Comparison of ENCODE assay signal across 38 cellular contexts in genomic region chr15:74326759-74327158, GRCh38. TPM values are rescaled to one million over a fixed set of nuclear protein-coding genes. Genes with fewer than 3 reads are reported as not detected.
DNase-seq lines count a peak whose midpoint lies in the region; ATAC-seq, FAIRE-seq and TF ChIP-seq lines count a peak whose summit lies in the region.
"Had no signal": no experiment of that assay in that cellular context is flagged by ENCODE, and none has a peak within 500 bp of the region (broad histone marks: within the 10 kb centered on the region; RNA-seq: fewer than 3 reads in every experiment).

No MANE protein-coding gene starts in this region.

- no peak overlapping the region for H3T11ph ChIP-seq in H9 (ENCODE audit: low read length)

- H4K91ac ChIP-seq in H9 (ENCODE audit: insufficient read length, low read depth, low read length), result no peak overlapping the region

- H3K27ac Mint-ChIP-seq in H9, result no peak overlapping the region; a peak in 1 of 7 replicates
- H3K27ac Mint-ChIP-seq: activated T-helper 1 cell treated with anti-CD3 and anti-CD28 coated beads, Interleukin-12 subunit alpha, Interleukin-12 subunit beta, Interleukin-2, Interleukin-4 antibody, amounts not matched to agents 30 ng/mL and 10 ng/mL and 1 ng/mL, durations not matched to agents 14 hours and 24 hours and 36 hours; natural killer cell treated with Interleukin-12 subunit alpha and Interleukin-12 subunit beta and Interleukin-15 and Interleukin-18, amount 100 ng/mL, for 72 hours; T-helper 17 cell had no signal

- H3K9ac ChIP-seq in H9 (ENCODE audit: extremely low read depth, insufficient read length, low read length) (no peak overlapping the region), K562 (ENCODE audit: insufficient read depth in 1 of 2, low read depth in 2 of 2, low read length in 2 of 2) (no peak overlapping the region; a peak in 1 of 4 replicates), Karpas-422 (ENCODE audit: low read length) (no peak overlapping the region)

- TF ChIP-seq POLR2A in K562 (conservative IDR thresholded peaks at IDR 0.05), result no peak

- peak overlapping the region; percentile 71 for H3K14ac ChIP-seq in H9 (ENCODE audit: insufficient read depth, low read length)

- POLR2A ChIA-PET in K562 (lab: Yijun Ruan, JAX), result no interaction called here

- H3K9me3 Mint-ChIP-seq in H9, result no peaks in the 10 kb centered on the region
- H3K9me3 Mint-ChIP-seq: activated T-helper 1 cell treated with anti-CD3 and anti-CD28 coated beads, Interleukin-12 subunit alpha, Interleukin-12 subunit beta, Interleukin-2, Interleukin-4 antibody, amounts not matched to agents 30 ng/mL and 10 ng/mL and 1 ng/mL, durations not matched to agents 14 hours and 24 hours and 36 hours; brain; natural killer cell treated with Interleukin-12 subunit alpha and Interleukin-12 subunit beta and Interleukin-15 and Interleukin-18, amount 100 ng/mL, for 72 hours had no signal

- H3K79me2 ChIP-seq in H9 (ENCODE audit: insufficient read depth, low read length), result no peaks in the 10 kb centered on the region
- H3K79me2 ChIP-seq in K562 (ENCODE audit: control insufficient read depth, insufficient read depth, low read length), result no peaks in the 10 kb centered on the region
- no peaks in the 10 kb centered on the region for H3K79me2 ChIP-seq in Karpas-422 (ENCODE audit: low read length)

- DNase-seq in H9, result no peak
- DNase-seq in K562 (ENCODE audit: extremely low read depth in 1 of 4, low spot score in 3 of 4), result no peak
- peak; percentile 54 for DNase-seq in iris pigment epithelial cell (ENCODE audit: low read depth)
- DNase-seq in sciatic nerve (ENCODE audit: low spot score), result no peak
- DNase-seq in activated CD4-positive, alpha-beta T cell treated with anti-CD3 and anti-CD28 coated beads for 48 hours, result no peak
- DNase-seq in Karpas-422, result no peak
- DNase-seq in ACHN, result no peak
- DNase-seq in mucosa of descending colon, result no peak
- DNase-seq: activated CD4-positive, alpha-beta T cell treated with anti-CD3 and anti-CD28 coated beads, Interleukin-2, amount 50 U/mL, for 48 hours; activated naive CD4-positive, alpha-beta T cell treated with Interleukin-2 at 50 U/mL for 16 hours; BE2C; DMS 273 treated with DMSO at 0.1 percent for 48 hours; dorsolateral prefrontal cortex; H7; kidney glomerular epithelial cell; lower lobe of right lung; MV-4-11; NCI-H1436; NCI-H2081; NCI-H2227 treated with DMSO at 0.1 percent for 48 hours; NCI-H526 treated with DMSO at 0.1 percent for 48 hours; SHP77; small intestine; stimulated activated naive CD8-positive, alpha-beta T cell treated with anti-CD3 and anti-CD28 coated beads, Interleukin-15, Interleukin-2, amounts not matched to agents 100 U/mL and 50 U/mL, for 24 hours; T-helper 17 cell; uterus had no signal

- H3K9me1 ChIP-seq in K562 (ENCODE audit: control insufficient read depth, insufficient read depth, low read length), result peaks cover 4% of the 10 kb centered on the region

- no peak overlapping the region for H3K4me3 Mint-ChIP-seq in H9
- H3K4me3 Mint-ChIP-seq: activated T-helper 1 cell treated with anti-CD3 and anti-CD28 coated beads, Interleukin-12 subunit alpha, Interleukin-12 subunit beta, Interleukin-2, Interleukin-4 antibody, amounts not matched to agents 30 ng/mL and 10 ng/mL and 1 ng/mL, durations not matched to agents 14 hours and 24 hours and 36 hours; brain; natural killer cell treated with Interleukin-12 subunit alpha and Interleukin-12 subunit beta and Interleukin-15 and Interleukin-18, amount 100 ng/mL, for 72 hours; T-helper 17 cell had no signal

- H3K18ac ChIP-seq in H9 (ENCODE audit: insufficient read length, low read depth, low read length), result peak overlapping the region; percentile 33

- H2BK20ac ChIP-seq in H9 (ENCODE audit: low read depth, low read length, poor library complexity, severe bottlenecking), result no peak overlapping the region

- no peaks in the 10 kb centered on the region for H3K23me2 ChIP-seq in H9 (ENCODE audit: insufficient read length, low read depth, low read length, poor library complexity, severe bottlenecking)

- no peak overlapping the region for H4K5ac ChIP-seq in H9 (ENCODE audit: insufficient read length, low read depth, low read length)

- H3K36me3 ChIP-seq in K562 (ENCODE audit: control insufficient read depth, insufficient read depth, low read length), result no peaks in the 10 kb centered on the region
- H3K36me3 ChIP-seq in Karpas-422 (ENCODE audit: insufficient read depth, low read length), result no peaks in the 10 kb centered on the region
- H3K36me3 ChIP-seq in mucosa of descending colon (ENCODE audit: low read depth), result no peaks in the 10 kb centered on the region
- H3K36me3 ChIP-seq: BE2C, heart left ventricle, lower lobe of right lung, uterus had no signal

- H2BK120ac ChIP-seq in H9 (ENCODE audit: low read depth, low read length, poor library complexity, severe bottlenecking), result no peak overlapping the region

- no TSS peak for BruUV-seq in K562 (replicated peaks; lab: Mats Ljungman, UMichigan)

- no peaks in the 10 kb centered on the region for H4K20me1 ChIP-seq in H9 (ENCODE audit: control insufficient read depth, insufficient read depth, insufficient read length)
- peaks cover 10% of the 10 kb centered on the region for H4K20me1 ChIP-seq in K562 (replicated peaks; ENCODE audit: control insufficient read depth, insufficient read depth, low read length)
- no peaks in the 10 kb centered on the region for H4K20me1 ChIP-seq in Karpas-422 (ENCODE audit: insufficient read depth, low read depth, low read length)

- ATAC-seq in K562 (no peak), sciatic nerve (peak; percentile 61), mucosa of descending colon (no peak)
- ATAC-seq: activated CD4-positive, CD25-positive, alpha-beta regulatory T cell treated with anti-CD3 and anti-CD28 coated beads, Interleukin-2, amount 50 U/mL, for 24 hours; heart left ventricle; lower lobe of right lung; natural killer cell treated with Interleukin-12 subunit alpha and Interleukin-12 subunit beta and Interleukin-15 and Interleukin-18, amount 100 ng/mL, for 72 hours; Panc1; stimulated activated naive CD8-positive, alpha-beta T cell treated with anti-CD3 and anti-CD28 coated beads, Interleukin-15, Interleukin-2, amounts not matched to agents 100 U/mL and 50 U/mL, for 24 hours; T-helper 17 cell had no signal

- no peak overlapping the region for H3K4ac ChIP-seq in H9 (ENCODE audit: low read depth, low read length)

- H3K9me3 ChIP-seq in H9 (ENCODE audit: control insufficient read depth, low read depth, low read length), result no peaks in the 10 kb centered on the region
- no peaks in the 10 kb centered on the region for H3K9me3 ChIP-seq in K562 (replicated peaks; ENCODE audit: control insufficient read depth, insufficient read depth, low read depth, low read length)
- H3K9me3 ChIP-seq in Karpas-422 (ENCODE audit: low read length), result no peaks in the 10 kb centered on the region
- H3K9me3 ChIP-seq in mucosa of descending colon, result no peaks in the 10 kb centered on the region
- H3K9me3 ChIP-seq: BE2C, heart left ventricle, lower lobe of right lung, uterus had no signal

- H3K4me2 ChIP-seq in H9 (ENCODE audit: insufficient read depth, insufficient read length, low read length) (no peak overlapping the region), K562 (ENCODE audit: insufficient read depth, low read length) (no peak overlapping the region), Karpas-422 (ENCODE audit: low read depth, low read length, poor library complexity, severe bottlenecking) (no peak overlapping the region)

- H4K8ac ChIP-seq in H9 (replicated peaks; ENCODE audit: insufficient read length, low read depth, low read length), result no peak overlapping the region

- 0 out of 2 replicates have a peak overlapping the region, but pooled peaks have one; percentile 40 for H2BK15ac ChIP-seq in H9 (ENCODE audit: low read depth, low read length)

- H3K36me3 Mint-ChIP-seq in H9 (ENCODE audit: insufficient read depth in 1 of 3, low read depth in 3 of 3), result no peaks in the 10 kb centered on the region
- H3K36me3 Mint-ChIP-seq: brain; natural killer cell treated with Interleukin-12 subunit alpha and Interleukin-12 subunit beta and Interleukin-15 and Interleukin-18, amount 100 ng/mL, for 72 hours had no signal

- peaks cover 12% of the 10 kb centered on the region for H3K27me3 Mint-ChIP-seq in H9 (ENCODE audit: low read depth)

- TF ChIP-seq RAD21 in K562 (CRISPR knock-in tag; conservative IDR thresholded peaks at IDR 0.05 in 1 of 2, IDR thresholded peaks at IDR 0.05 in 1 of 2), result no peak

- peaks cover 16 to 37% of the 10 kb centered on the region in 2 experiments for H3K4me1 Mint-ChIP-seq in H9

- no peak for FAIRE-seq in K562 (lab: Jason Lieb, UNC)
- FAIRE-seq: endothelial cell of umbilical vein, GM18507, GM19239, small intestine, TTC549 had no signal

- intact Hi-C loops in K562 (cut with micrococcal nuclease), result no loop called here
- intact Hi-C loops in sciatic nerve (cut with DNase I), result no loop called here
- intact Hi-C loops in mucosa of descending colon (cut with DNase I, micrococcal nuclease), result no loop called here

- no peak overlapping the region for H2AK5ac ChIP-seq in H9 (ENCODE audit: insufficient read length, low read length)

- no peak for TF ChIP-seq CTCF in H9 (conservative IDR thresholded peaks at IDR 0.05)
- TF ChIP-seq CTCF in K562 (IDR thresholded peaks at IDR 0.05 in 2 of 3, conservative IDR thresholded peaks at IDR 0.05 in 1 of 3; ENCODE audit: insufficient read depth in 2 of 3, low read depth in 1 of 3, low read length in 3 of 3), result no peak
- TF ChIP-seq CTCF in mucosa of descending colon (IDR thresholded peaks at IDR 0.05), result no peak

- no peak overlapping the region for H3K27ac ChIP-seq in H9 (ENCODE audit: insufficient read length, low read depth, low read length)
- no peak overlapping the region for H3K27ac ChIP-seq in K562 (ENCODE audit: extremely low read depth, low read depth, low read length)
- H3K27ac ChIP-seq in Karpas-422 (ENCODE audit: low read length), result no peak overlapping the region
- H3K27ac ChIP-seq: heart left ventricle, lower lobe of right lung, uterus had no signal

- H2AFZ ChIP-seq in H9 (ENCODE audit: low read length) (no peak overlapping the region), K562 (ENCODE audit: low read depth, low read length) (no peak overlapping the region), Karpas-422 (ENCODE audit: low read length) (no peak overlapping the region)

- H3K23ac ChIP-seq in H9 (ENCODE audit: insufficient read length, low read depth, low read length), result no peak overlapping the region

- no peaks in the 10 kb centered on the region for H3K27me3 ChIP-seq in H9 (ENCODE audit: insufficient read depth, low read length)
- H3K27me3 ChIP-seq in K562 (ENCODE audit: control insufficient read depth in 2 of 2, insufficient read depth in 2 of 2, low read length in 2 of 2), result peaks cover 0 to 33% of the 10 kb centered on the region in 2 experiments; a peak in 3 of 5 replicates
- H3K27me3 ChIP-seq in Karpas-422 (ENCODE audit: low read length), result no peaks in the 10 kb centered on the region
- H3K27me3 ChIP-seq: BE2C, heart left ventricle, uterus had no signal

- in situ Hi-C loops in K562 (cut with MboI), result loop anchor here (5.0 to 25.0 kb wide), 4 partner anchors 199 to 961 kb away; partner anchors contain the start of gene GOLGA6D
- in situ Hi-C loops in ACHN (cut with HindIII; ENCODE audit: low pct_ligation_motif_present, low pct_unique_long_range_greater_than_20kb, low sequenced_read_pairs), result no loop called here

- H2BK5ac ChIP-seq in H9 (ENCODE audit: insufficient read length, low read length), result no peak overlapping the region

- CTCF ChIA-PET in K562 (lab: Yijun Ruan, JAX; ENCODE audit: low intra/inter-chr PET ratio), result no interaction called here

- H3K4me1 ChIP-seq in H9 (ENCODE audit: insufficient read depth, low read length) (peaks cover 5% of the 10 kb centered on the region; the same call in 1 of the 2 replicates), K562 (replicated peaks in 1 of 2; ENCODE audit: control insufficient read depth in 2 of 2, insufficient read depth in 2 of 2, low read length in 2 of 2) (peaks cover 0 to 3% of the 10 kb centered on the region in 2 experiments; a peak in 1 of 5 replicates), Karpas-422 (ENCODE audit: low read length) (peaks cover 12% of the 10 kb centered on the region), mucosa of descending colon (ENCODE audit: low read depth) (no peaks in the 10 kb centered on the region)
- H3K4me1 ChIP-seq: BE2C, heart left ventricle, lower lobe of right lung, uterus had no signal

- no peak overlapping the region for H3K4me3 ChIP-seq in K562
- no peak overlapping the region for H3K4me3 ChIP-seq in Karpas-422 (ENCODE audit: low read length)
- no peak overlapping the region for H3K4me3 ChIP-seq in mucosa of descending colon
- H3K4me3 ChIP-seq: dorsolateral prefrontal cortex, heart left ventricle, lower lobe of right lung, uterus had no signal

- TF ChIP-seq EP300 in K562 (IDR thresholded peaks at IDR 0.05; ENCODE audit: low read length), result no peak

- H2BK12ac ChIP-seq in H9 (ENCODE audit: insufficient read length, low read depth, low read length), result no peak overlapping the region

- no CpG with 5 or more reads among the region's 4 CpGs for WGBS in H9 (ENCODE audit: extremely low coverage, insufficient read length, low lambda C conversion rate)
- 3% methylated on average over 4 of the region's 4 CpGs for WGBS in K562 (ENCODE audit: insufficient coverage, low coverage, missing lambda C conversion rate)

- H3K79me1 ChIP-seq in H9 (ENCODE audit: insufficient read depth, low read depth, low read length, poor library complexity, severe bottlenecking), result no peaks in the 10 kb centered on the region

- no peak overlapping the region for H3K56ac ChIP-seq in H9 (ENCODE audit: insufficient read length, low read depth, low read length)

- H3K9me2 ChIP-seq in Karpas-422 (replicated peaks; ENCODE audit: insufficient read depth, low read length), result no peaks in the 10 kb centered on the region

RNA-seq across cellular contexts. Expression of gene CYP11A1, which starts 40.7 kb away (rescaled TPM):
- total RNA-seq in H9 (2021), result 1.7 and 2.3 TPM in 2 replicates
- 0.21 TPM in 1 of 2 replicates, not detected in the other for total RNA-seq in K562 (2011; cell fraction: chromatin; rRNA removed; ENCODE audit: low replicate concordance)
- total RNA-seq in K562 (2011; cell fraction: nucleolus; rRNA removed), result not detected in 2 replicates
- not detected in 2 replicates for total RNA-seq in K562 (2011; cell fraction: nucleoplasm; rRNA removed)
- 0.12 TPM in 1 of 2 replicates, not detected in the other for total RNA-seq in K562 (2014; rRNA removed)
- total RNA-seq in K562 (2014; rRNA removed; fragmentation: Illumina TruSeq; extraction: Trizol), result not detected in 2 replicates
- not detected in 2 replicates for total RNA-seq in K562 (2015; rRNA removed; fragmentation: Illumina TruSeq; extraction: Trizol)
- total RNA-seq in K562 (2021), result 0.16 and 0.25 TPM in 2 replicates
- polyA plus RNA-seq in K562 (2011; rRNA removed), result 0.23 and 0.24 TPM in 2 replicates
- 0.07 and 0.37 TPM in 2 replicates for polyA plus RNA-seq in K562 (2011; cell fraction: cytosol; rRNA removed)
- 0.08 and 0.61 TPM in 2 replicates for polyA plus RNA-seq in K562 (2011; cell fraction: nucleus; rRNA removed)
- 0.22 and 1.5 TPM in 2 replicates for polyA plus RNA-seq in K562 (2012)
- 0.06 TPM in 1 of 2 replicates, not detected in the other for polyA plus RNA-seq in K562 (2014; fragmentation: Illumina TruSeq; extraction: Trizol)
- under 1 TPM; 0.06 to 0.10 TPM for polyA plus RNA-seq in K562 (2014; fragmentation: Nextera tagmentation; extraction: Ambion mirVana)
- not detected in 2 replicates for polyA plus RNA-seq in K562 (2014; rRNA removed)
- 0.35 TPM in 1 of 2 replicates, not detected in the other for polyA minus RNA-seq in K562 (2011; rRNA and poly(A)+ RNA removed)
- polyA minus RNA-seq in K562 (2011; cell fraction: cytosol; rRNA and poly(A)+ RNA removed), result 0.38 TPM in 1 of 2 replicates, not detected in the other
- polyA minus RNA-seq in K562 (2011; cell fraction: nucleus; rRNA and poly(A)+ RNA removed), result not detected in 2 replicates
- total RNA-seq in sciatic nerve, result 4.3 TPM
- not detected in 2 replicates for total RNA-seq in Karpas-422 (2014; rRNA removed; shearing (Covaris generic); ENCODE audit: low replicate concordance)
- total RNA-seq in mucosa of descending colon, result under 1 TPM; 0.52 to 0.82 (median 0.60) TPM
- total RNA-seq: activated T-helper 1 cell treated with anti-CD3 and anti-CD28 coated beads, Interleukin-12 subunit alpha, Interleukin-12 subunit beta, Interleukin-2, Interleukin-4 antibody, amounts not matched to agents 30 ng/mL and 10 ng/mL and 1 ng/mL, durations not matched to agents 14 hours and 24 hours and 36 hours; endothelial cell of umbilical vein; LHCN-M2; osteocyte; T-helper 17 cell had no signal
